In the genomic region with DNA sequence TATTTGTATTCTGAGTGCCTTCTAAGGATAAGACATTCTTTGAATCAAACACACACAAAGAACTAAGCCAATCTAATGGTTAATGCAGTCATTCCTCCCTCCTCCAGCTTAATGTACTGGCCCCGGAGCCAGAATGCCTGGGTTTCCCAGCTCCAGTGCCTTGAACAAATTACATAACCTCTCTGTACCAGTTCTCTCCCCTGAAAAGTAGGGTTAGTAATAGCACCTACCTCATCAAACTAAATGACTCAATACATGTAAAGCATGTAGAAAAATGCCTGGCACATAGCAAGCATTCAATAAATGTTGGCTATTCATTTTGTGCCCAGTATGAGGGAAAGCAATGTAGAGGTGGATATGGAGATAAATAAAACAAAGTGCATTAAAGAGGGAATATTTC, we compare ENCODE assay signal across 23 cellular contexts. TPM values are rescaled to one million over a fixed set of nuclear protein-coding genes. Genes with fewer than 3 reads are reported as not detected.
DNase-seq lines count a peak whose midpoint lies in the region; TF ChIP-seq lines count a peak whose summit lies in the region.
"Had no signal": no experiment of that assay in that cellular context is flagged by ENCODE, and none has a peak within 500 bp of the region (broad histone marks: within the 10 kb centered on the region; RNA-seq: fewer than 3 reads in every experiment).

No MANE protein-coding gene starts in this region.

- H3K4me1 ChIP-seq in breast epithelium, result no peaks in the 10 kb centered on the region
- H3K4me1 ChIP-seq in mesodermal cell (ENCODE audit: control insufficient read depth, insufficient read depth, low read length, poor library complexity, severe bottlenecking), result peaks cover 37% of the 10 kb centered on the region
- peaks cover 0 to 11% of the 10 kb centered on the region in 2 donors for H3K4me1 ChIP-seq in uterus
- no peaks in the 10 kb centered on the region for H3K4me1 ChIP-seq in tibial nerve

- POLR2A ChIA-PET in MCF 10A (lab: Yijun Ruan, JAX), result interaction anchor here (1.2 kb wide), 2 partner anchors 9 to 286 kb away, joined by 3 read pairs; no protein-coding TSS in a partner anchor

- no TSS peak for BruUV-seq in MCF 10A (replicated peaks; lab: Mats Ljungman, UMichigan)

- 100% methylated on average over 1 of the region's 1 CpG; no CpG with 5 or more reads in 1 of the 2 experiments for WGBS in mesodermal cell (ENCODE audit: insufficient coverage in 2 of 2), 2 experiments
- 50 to 53% methylated on average over 1 of the region's 1 CpG for WGBS in tibial nerve, 2 donors

- H3K36me3 ChIP-seq in breast epithelium (no peaks in the 10 kb centered on the region), mesodermal cell (ENCODE audit: control insufficient read depth, insufficient read depth, low read length) (no peaks in the 10 kb centered on the region), uterus (no peaks in the 10 kb centered on the region), tibial nerve (no peaks in the 10 kb centered on the region)
- H3K36me3 ChIP-seq: adrenal gland, upper lobe of left lung had no signal

- TF ChIP-seq POLR2A in breast epithelium (IDR thresholded peaks at IDR 0.05), result no peak
- no peak for TF ChIP-seq POLR2A in uterus (IDR thresholded peaks at IDR 0.05)
- TF ChIP-seq POLR2A in tibial nerve (IDR thresholded peaks at IDR 0.05), result no peak

- CTCF ChIA-PET in MCF 10A (lab: Yijun Ruan, JAX), result interaction anchor here (1.1 to 2.6 kb wide), 5 partner anchors 9 to 304 kb away, joined by 3 to 15 read pairs (median 5); partner anchors contain the start of gene C1orf52

- H3K27me3 Mint-ChIP-seq in MCF 10A (ENCODE audit: insufficient read depth, unreplicated experiment) (no peaks in the 10 kb centered on the region), chondrocyte (ENCODE audit: low read depth) (no peaks in the 10 kb centered on the region)
- H3K27me3 Mint-ChIP-seq in activated naive CD8-positive, alpha-beta T cell treated with anti-CD3 and anti-CD28 coated beads for 36 hours, result no peaks in the 10 kb centered on the region
- H3K27me3 Mint-ChIP-seq: stimulated activated naive CD8-positive, alpha-beta T cell treated with anti-CD3 and anti-CD28 coated beads, Interleukin-15, amount 100 ng/mL, for 72 hours had no signal

- DNase-seq in MCF 10A (ENCODE audit: unreplicated experiment) (peak; percentile 14), breast epithelium (ENCODE audit: low spot score in 2 of 2) (no peak), chondrocyte (ENCODE audit: low spot score) (no peak), uterus (no peak), tibial nerve (ENCODE audit: low spot score in 2 of 2) (no peak), COR-L47 (lab: John Stamatoyannopoulos, UW) (no peak)
- DNase-seq in activated naive CD8-positive, alpha-beta T cell treated with anti-CD3 and anti-CD28 coated beads for 36 hours, result no peak
- DNase-seq: 8988T; activated CD4-positive, alpha-beta T cell treated with anti-CD3 and anti-CD28 coated beads, Interleukin-2, amount 50 U/mL, for 4 hours; activated effector memory CD4-positive, alpha-beta T cell treated with anti-CD3 and anti-CD28 coated beads, Interleukin-2, amount 50 U/mL, for 16 hours; adrenal gland; Caco-2; hippocampal formation; NCI-H510A; nucleus accumbens; RPMI8226; SK-N-SH; stimulated activated naive CD8-positive, alpha-beta T cell treated with anti-CD3 and anti-CD28 coated beads, Interleukin-15, amount 100 ng/mL, for 72 hours; upper lobe of left lung had no signal

- H3K36me3 Mint-ChIP-seq in MCF 10A (ENCODE audit: insufficient read depth, unreplicated experiment) (peaks cover 11% of the 10 kb centered on the region), chondrocyte (ENCODE audit: low read depth) (peaks cover 4% of the 10 kb centered on the region)
- peaks cover 12% of the 10 kb centered on the region for H3K36me3 Mint-ChIP-seq in activated naive CD8-positive, alpha-beta T cell treated with anti-CD3 and anti-CD28 coated beads for 36 hours

- no peak overlapping the region for H3K27ac ChIP-seq in breast epithelium
- peak overlapping the region; percentile 94 for H3K27ac ChIP-seq in mesodermal cell (ENCODE audit: low read depth, low read length, severe bottlenecking)
- peak overlapping the region; percentile 28 to 58 for H3K27ac ChIP-seq in uterus
- no peak overlapping the region for H3K27ac ChIP-seq in tibial nerve
- H3K27ac ChIP-seq: adrenal gland, BLaER1, HL-60, upper lobe of left lung had no signal

- H3K4me1 Mint-ChIP-seq in MCF 10A (ENCODE audit: insufficient read depth, unreplicated experiment) (peaks cover 21% of the 10 kb centered on the region), chondrocyte (ENCODE audit: low read depth) (peaks cover 37% of the 10 kb centered on the region)
- peaks cover 17% of the 10 kb centered on the region for H3K4me1 Mint-ChIP-seq in activated naive CD8-positive, alpha-beta T cell treated with anti-CD3 and anti-CD28 coated beads for 36 hours

- no peak overlapping the region for H3K27ac Mint-ChIP-seq in MCF 10A (ENCODE audit: low read depth, unreplicated experiment)
- peak overlapping the region; percentile 55 for H3K27ac Mint-ChIP-seq in chondrocyte (ENCODE audit: unreplicated experiment)
- no peak overlapping the region for H3K27ac Mint-ChIP-seq in activated naive CD8-positive, alpha-beta T cell treated with anti-CD3 and anti-CD28 coated beads for 36 hours
- H3K27ac Mint-ChIP-seq: stimulated activated naive CD8-positive, alpha-beta T cell treated with anti-CD3 and anti-CD28 coated beads, Interleukin-15, amount 100 ng/mL, for 72 hours; WTC11 had no signal

- no peak overlapping the region for H3K4me3 Mint-ChIP-seq in MCF 10A (ENCODE audit: unreplicated experiment)
- no peak overlapping the region for H3K4me3 Mint-ChIP-seq in chondrocyte (ENCODE audit: unreplicated experiment)
- no peak overlapping the region for H3K4me3 Mint-ChIP-seq in activated naive CD8-positive, alpha-beta T cell treated with anti-CD3 and anti-CD28 coated beads for 36 hours
- H3K4me3 Mint-ChIP-seq: stimulated activated naive CD8-positive, alpha-beta T cell treated with anti-CD3 and anti-CD28 coated beads, Interleukin-15, amount 100 ng/mL, for 72 hours; WTC11 had no signal

- TF ChIP-seq EP300 in tibial nerve (IDR thresholded peaks at IDR 0.05), result no peak

- intact Hi-C loops in MCF 10A (cut with micrococcal nuclease) (no loop called here), breast epithelium (cut with DNase I; ENCODE audit: low total_unique reads) (loop anchor here (10.0 kb wide), 1 partner anchor 661 kb away; no protein-coding TSS in a partner anchor), uterus (cut with DNase I; ENCODE audit: low total_unique reads) (no loop called here)

- H3K27me3 ChIP-seq in breast epithelium (no peaks in the 10 kb centered on the region), uterus (no peaks in the 10 kb centered on the region), tibial nerve (no peaks in the 10 kb centered on the region)
- H3K27me3 ChIP-seq: adrenal gland, BLaER1, upper lobe of left lung had no signal

- no peak for TF ChIP-seq CTCF in MCF 10A (IDR thresholded peaks at IDR 0.05; ENCODE audit: unreplicated experiment)
- no peak for TF ChIP-seq CTCF in breast epithelium (IDR thresholded peaks at IDR 0.05)
- TF ChIP-seq CTCF in chondrocyte (IDR thresholded peaks at IDR 0.05), result no peak
- TF ChIP-seq CTCF in uterus (IDR thresholded peaks at IDR 0.05), result no peak
- no peak for TF ChIP-seq CTCF in tibial nerve (IDR thresholded peaks at IDR 0.05)

- H3K9me3 Mint-ChIP-seq in MCF 10A (ENCODE audit: unreplicated experiment), result peaks cover 9% of the 10 kb centered on the region
- H3K9me3 Mint-ChIP-seq in chondrocyte (ENCODE audit: low read depth), result peaks cover 3% of the 10 kb centered on the region
- H3K9me3 Mint-ChIP-seq in activated naive CD8-positive, alpha-beta T cell treated with anti-CD3 and anti-CD28 coated beads for 36 hours, result peaks cover 7% of the 10 kb centered on the region

- H3K4me3 ChIP-seq in breast epithelium (no peak overlapping the region), mesodermal cell (ENCODE audit: extremely low read depth, insufficient read depth, low read length, poor library complexity, severe bottlenecking) (no peak overlapping the region), uterus (no peak overlapping the region), tibial nerve (no peak overlapping the region)
- H3K4me3 ChIP-seq: adrenal gland, BLaER1, upper lobe of left lung had no signal

- no peaks in the 10 kb centered on the region for H3K9me3 ChIP-seq in breast epithelium
- H3K9me3 ChIP-seq in mesodermal cell (ENCODE audit: control insufficient read depth, low read length), result peaks cover 7% of the 10 kb centered on the region
- no peaks in the 10 kb centered on the region for H3K9me3 ChIP-seq in uterus
- H3K9me3 ChIP-seq in tibial nerve, result no peaks in the 10 kb centered on the region
- H3K9me3 ChIP-seq: adrenal gland, Caco-2, SK-N-SH, upper lobe of left lung had no signal

RNA-seq across cellular contexts. Expression of gene C1orf52, which starts 14.0 kb away (rescaled TPM):
- 29.6 and 31.7 TPM in 2 replicates for total RNA-seq in MCF 10A (2022)
- total RNA-seq in breast epithelium, result 10 to 100 TPM; 11.6 to 21.6 (median 15.0) TPM
- 27.1 to 31.3 TPM (median 28.0 TPM) in 3 replicates for total RNA-seq in chondrocyte
- polyA plus RNA-seq in mesodermal cell (2013, experiment 1 of 2), result 38.3 TPM
- 40.3 TPM for polyA plus RNA-seq in mesodermal cell (2013, experiment 2 of 2)
- 10 to 100 TPM; 22.3 to 47.6 (median 28.8) TPM for total RNA-seq in uterus
- 10 to 100 TPM; 12.7 to 34.8 (median 24.5) TPM for total RNA-seq in tibial nerve
- total RNA-seq in activated naive CD8-positive, alpha-beta T cell treated with anti-CD3 and anti-CD28 coated beads for 36 hours, result 10 to 100 TPM; 29.3 to 30.0 TPM

RNA-seq across cellular contexts. Expression of gene BCL10, which starts 31.0 kb away (rescaled TPM):
- total RNA-seq in MCF 10A (2022) (43.9 and 55.8 TPM in 2 replicates), breast epithelium (10 to 100 TPM; 16.5 to 23.6 (median 17.7) TPM), chondrocyte (21.9 to 26.5 TPM (median 24.9 TPM) in 3 replicates), uterus (10 to 100 TPM; 15.3 to 31.9 (median 26.8) TPM), tibial nerve (10 to 100 TPM; 12.6 to 20.3 (median 13.0) TPM)
- 21.2 TPM for polyA plus RNA-seq in mesodermal cell (2013, experiment 1 of 2)
- 22.0 TPM for polyA plus RNA-seq in mesodermal cell (2013, experiment 2 of 2)
- total RNA-seq in activated naive CD8-positive, alpha-beta T cell treated with anti-CD3 and anti-CD28 coated beads for 36 hours, result 10 to 100 TPM; 27.5 to 29.0 TPM

RNA-seq across cellular contexts. Expression of gene SYDE2, which starts 44.6 kb away (rescaled TPM):
- total RNA-seq in MCF 10A (2022) (4.3 and 5.9 TPM in 2 replicates), breast epithelium (10 to 100 TPM; 10.6 to 26.5 (median 15.4) TPM), chondrocyte (13.1 to 17.8 TPM (median 13.4 TPM) in 3 replicates), uterus (10 to 100 TPM in 3 of 4 donors, 1 to 10 TPM in 1; 5.3 to 24.3 (median 14.6) TPM), tibial nerve (10 to 100 TPM; 10.5 to 12.9 (median 11.1) TPM)
- polyA plus RNA-seq in mesodermal cell (2013, experiment 1 of 2), result 7.2 TPM
- polyA plus RNA-seq in mesodermal cell (2013, experiment 2 of 2), result 9.5 TPM
- total RNA-seq in activated naive CD8-positive, alpha-beta T cell treated with anti-CD3 and anti-CD28 coated beads for 36 hours, result 1 to 10 TPM; 3.7 to 3.9 TPM
- polyA plus RNA-seq: SK-N-SH had no signal

Comparison
In these comparisons a context has a peak if more than half of its experiments do, and no peak if none do; other contexts are left out.
1. H3K27ac ChIP-seq: peak in mesodermal cell (single experiment) and uterus (2 of 2); none in breast epithelium (0 of 2) and tibial nerve (0 of 4).